Comparison of ENCODE assay signal across 36 cellular contexts in the genomic region with DNA sequence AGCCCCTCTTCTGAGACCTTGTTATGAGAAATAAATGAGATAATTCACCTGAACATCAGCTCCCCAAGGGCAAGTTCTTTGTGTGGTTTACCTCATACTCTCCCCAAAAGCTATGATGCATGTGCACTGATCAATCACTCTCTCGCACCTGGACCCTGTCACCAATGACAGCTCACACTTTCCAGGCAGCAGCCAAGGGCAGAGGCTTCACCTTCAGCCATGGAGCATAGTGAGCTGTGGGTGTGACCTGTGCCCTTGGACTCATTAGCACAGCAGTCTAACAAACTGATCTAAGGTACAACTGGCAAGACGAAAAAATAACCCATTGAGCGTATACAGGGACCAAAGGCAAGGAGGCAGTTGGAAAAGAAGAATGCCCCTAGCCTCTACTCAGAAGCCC. TPM values are rescaled to one million over a fixed set of nuclear protein-coding genes. Genes with fewer than 3 reads are reported as not detected.
"Had no signal": no experiment of that assay in that cellular context is flagged by ENCODE, and none has a peak within 500 bp of the region (broad histone marks: within the 10 kb centered on the region; RNA-seq: fewer than 3 reads in every experiment).

No MANE protein-coding gene starts in this region.

- H3K36me3 ChIP-seq: adrenal gland, brain microvascular endothelial cell, breast epithelium had no signal

- H3K27ac ChIP-seq: adrenal gland, body of pancreas, brain microvascular endothelial cell, breast epithelium, VCaP had no signal

- H3K4me1 ChIP-seq: adrenal gland, breast epithelium had no signal

- ATAC-seq: activated CD8-positive, alpha-beta T cell treated with anti-CD3 and anti-CD28 coated beads for 36 hours; activated naive CD4-positive, alpha-beta T cell treated with anti-CD3 and anti-CD28 coated beads, Interleukin-2, amount 50 U/mL, for 72 hours; activated T-cell treated with anti-CD3 and anti-CD28 coated beads, Interleukin-2, amount 50 U/mL, for 4 hours; activated T-cell treated with anti-CD3 and anti-CD28 coated beads, Interleukin-2, amount 50 U/mL, for 72 hours; activated T-helper 17 cell treated with anti-CD3 and anti-CD28 coated beads, Interleukin-2, amount 50 U/mL, for 72 hours; body of pancreas had no signal

- DNase-seq: activated B cell treated with CpG ODN at 0.5 μM for 24 hours; activated CD4-positive, alpha-beta memory T cell treated with anti-CD3 and anti-CD28 coated beads for 36 hours; activated CD4-positive, alpha-beta T cell treated with anti-CD3 and anti-CD28 coated beads for 4 hours; activated CD4-positive, alpha-beta T cell treated with anti-CD3 and anti-CD28 coated beads, Interleukin-2, amount 10 ng/mL, durations not matched to agents 24 days and 14 days; activated CD4-positive, alpha-beta T cell treated with anti-CD3 and anti-CD28 coated beads, Interleukin-2, amount 50 U/mL, for 1 hour; activated CD4-positive, alpha-beta T cell treated with anti-CD3 and anti-CD28 coated beads, Interleukin-2, amount 50 U/mL, for 4 hours; activated CD4-positive, CD25-positive, alpha-beta regulatory T cell treated with anti-CD3 and anti-CD28 coated beads, Interleukin-2, amount 50 U/mL, for 72 hours; activated CD8-positive, alpha-beta memory T cell treated with anti-CD3 and anti-CD28 coated beads, Interleukin-2, amount 50 U/mL, for 4 hours; activated CD8-positive, alpha-beta T cell treated with anti-CD3 and anti-CD28 coated beads for 36 hours; activated effector memory CD4-positive, alpha-beta T cell treated with anti-CD3 and anti-CD28 coated beads, Interleukin-2, amount 50 U/mL, for 16 hours; activated gamma-delta T cell treated with Interleukin-2 at 50 U/mL for 16 hours; activated naive CD4-positive, alpha-beta T cell; activated naive CD4-positive, alpha-beta T cell treated with anti-CD3 and anti-CD28 coated beads for 36 hours; activated naive CD4-positive, alpha-beta T cell treated with anti-CD3 and anti-CD28 coated beads, Interleukin-2, amount 50 U/mL, for 16 hours; activated naive CD8-positive, alpha-beta T cell treated with anti-CD3 and anti-CD28 coated beads for 36 hours; activated T-cell treated with anti-CD3 and anti-CD28 coated beads for 4 hours; activated T-cell treated with anti-CD3 and anti-CD28 coated beads, Interleukin-2, amount 50 U/mL, for 1 hour; activated T-cell treated with anti-CD3 and anti-CD28 coated beads, Interleukin-2, amount 50 U/mL, for 4 hours; activated T-cell treated with anti-CD3 and anti-CD28 coated beads, Interleukin-2, amount 50 U/mL, for 72 hours; adrenal gland; amniotic stem cell; aorta; body of pancreas; brain microvascular endothelial cell; caudate nucleus; T-helper 1 cell; T-helper 2 cell; T-helper 9 cell had no signal

- H3K9me3 ChIP-seq: adrenal gland, body of pancreas, breast epithelium had no signal

- FAIRE-seq: astrocyte, TTC549 had no signal

- H3K4me3 ChIP-seq: adrenal gland, body of pancreas, breast epithelium had no signal

- H3K27me3 ChIP-seq: adrenal gland, body of pancreas, brain microvascular endothelial cell, breast epithelium had no signal

RNA-seq across cellular contexts. Expression of gene PDE1C, which starts 17.0 kb away (rescaled TPM):
- total RNA-seq: activated B cell treated with CpG ODN at 0.5 μM for 24 hours; activated CD4-positive, alpha-beta memory T cell treated with anti-CD3 and anti-CD28 coated beads for 36 hours; activated CD4-positive, alpha-beta T cell treated with anti-CD3 and anti-CD28 coated beads, Interleukin-2, amount 10 ng/mL, durations not matched to agents 24 days and 14 days; activated CD8-positive, alpha-beta memory T cell treated with anti-CD3 and anti-CD28 coated beads for 36 hours; activated CD8-positive, alpha-beta T cell treated with anti-CD3 and anti-CD28 coated beads for 36 hours; activated naive CD4-positive, alpha-beta T cell treated with anti-CD3 and anti-CD28 coated beads for 36 hours; activated naive CD4-positive, alpha-beta T cell treated with anti-CD3 and anti-CD28 coated beads, Interleukin-2, amount 50 U/mL, for 72 hours; activated naive CD8-positive, alpha-beta T cell treated with anti-CD3 and anti-CD28 coated beads for 36 hours; activated T-cell treated with anti-CD3 and anti-CD28 coated beads, Interleukin-2, amount 50 U/mL, for 4 hours; activated T-cell treated with anti-CD3 and anti-CD28 coated beads, Interleukin-2, amount 50 U/mL, for 72 hours; activated T-helper 1 cell treated with anti-CD3 and anti-CD28 coated beads, Interleukin-12 subunit alpha, Interleukin-12 subunit beta, Interleukin-2, Interleukin-4 antibody, amounts not matched to agents 30 ng/mL and 10 ng/mL and 1 ng/mL, durations not matched to agents 14 hours and 24 hours and 36 hours; activated T-helper 17 cell treated with anti-CD3 and anti-CD28 coated beads, Interleukin-2, amount 50 U/mL, for 72 hours had no signal
